8 cellular contexts compared by ENCODE assay signal in genomic region chr14:20609215-20610001, GRCh38. TPM values are rescaled to one million over a fixed set of nuclear protein-coding genes. Genes with fewer than 3 reads are reported as not detected.
DNase-seq lines count a peak whose midpoint lies in the region; ATAC-seq and TF ChIP-seq lines count a peak whose summit lies in the region.

No MANE protein-coding gene starts in this region.

- peak; percentile 95 for TF ChIP-seq CTCF in BE2C (IDR thresholded peaks at IDR 0.05; ENCODE audit: low read depth, low read length)
- TF ChIP-seq CTCF in astrocyte of the spinal cord (IDR thresholded peaks at IDR 0.05; ENCODE audit: low read depth, low read length): peak; percentile 86

- no peaks in the 10 kb centered on the region for H3K36me3 ChIP-seq in BE2C

- DNase-seq in BE2C: peak; percentile 57
- DNase-seq in NCI-H146 (lab: John Stamatoyannopoulos, UW): peak; percentile 74
- DNase-seq in SW 1271 (lab: John Stamatoyannopoulos, UW): peak; percentile 75 to 91
- DNase-seq in astrocyte of the spinal cord (ENCODE audit: low read depth, low spot score): peak; percentile 91
- DNase-seq in hypothalamus (lab: John Stamatoyannopoulos, UW): peak in 41 of 51 donors; percentile 11 to 84 (median 49)
- peak; percentile 53 for DNase-seq in pulmonary artery endothelial cell (ENCODE audit: low read depth, low spot score)

- in situ Hi-C loops in astrocyte of the spinal cord (cut with HindIII; ENCODE audit: low sequenced_read_pairs): no loop called here

- ATAC-seq in GM21723 (IDR thresholded peaks at IDR 0.05; ENCODE audit: unreplicated experiment): peak; percentile 15
- no peak for ATAC-seq in HG03442 (IDR thresholded peaks at IDR 0.05; ENCODE audit: unreplicated experiment)

- H3K27me3 ChIP-seq in BE2C: no peaks in the 10 kb centered on the region

- no peaks in the 10 kb centered on the region for H3K4me1 ChIP-seq in BE2C

- no peaks in the 10 kb centered on the region for H3K9me3 ChIP-seq in BE2C

- peak overlapping the region; percentile 87 for H3K4me3 ChIP-seq in BE2C (ENCODE audit: low read depth, low read length)
- H3K4me3 ChIP-seq in astrocyte of the spinal cord (ENCODE audit: low read depth, low read length): peak overlapping the region; percentile 79

RNA-seq across cellular contexts. Expression of gene RNASE12, which starts 18.2 kb away (rescaled TPM):
- polyA plus RNA-seq in BE2C (2012; ENCODE audit: insufficient read depth, insufficient read length, low read depth): not detected
- not detected in 2 replicates for total RNA-seq in pulmonary artery endothelial cell

RNA-seq across cellular contexts. Expression of gene RNASE11, which starts 21.6 kb away (rescaled TPM):
- polyA plus RNA-seq in BE2C (2012; ENCODE audit: insufficient read depth, insufficient read length, low read depth): not detected
- not detected in 2 replicates for total RNA-seq in pulmonary artery endothelial cell

RNA-seq across cellular contexts. Expression of gene OR6S1, which starts 32.1 kb away (rescaled TPM):
- not detected for polyA plus RNA-seq in BE2C (2012; ENCODE audit: insufficient read depth, insufficient read length, low read depth)
- not detected in 2 replicates for total RNA-seq in pulmonary artery endothelial cell

RNA-seq across cellular contexts. Expression of gene RNASE9, which starts 48.6 kb away (rescaled TPM):
- polyA plus RNA-seq in BE2C (2012; ENCODE audit: insufficient read depth, insufficient read length, low read depth): not detected
- not detected in 2 replicates for total RNA-seq in pulmonary artery endothelial cell
